ENCODE assay signal across 18 cellular contexts in the genomic region with DNA sequence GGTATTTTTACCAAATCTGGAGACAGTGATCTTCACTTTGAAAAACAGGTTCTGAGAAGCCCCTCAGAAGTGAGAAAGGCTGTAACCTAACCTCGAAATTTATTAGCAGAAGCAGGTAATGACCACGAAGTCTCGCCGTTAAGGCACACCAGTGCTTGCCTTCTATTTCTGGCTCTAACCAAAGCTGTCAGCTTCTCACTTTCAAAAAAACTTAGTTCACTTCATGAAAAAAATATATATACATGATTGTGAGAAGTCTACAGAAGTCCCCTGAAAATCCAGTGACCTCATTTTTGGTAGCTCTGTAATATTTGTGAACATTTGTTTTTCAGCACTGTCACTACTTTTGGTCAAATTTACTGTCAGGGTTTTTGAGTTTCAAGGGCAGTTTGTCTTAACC. TPM values are rescaled to one million over a fixed set of nuclear protein-coding genes. Genes with fewer than 3 reads are reported as not detected.
DNase-seq lines count a peak whose midpoint lies in the region; ATAC-seq and TF ChIP-seq lines count a peak whose summit lies in the region.
"Had no signal": no experiment of that assay in that cellular context is flagged by ENCODE, and none has a peak within 500 bp of the region (broad histone marks: within the 10 kb centered on the region; RNA-seq: fewer than 3 reads in every experiment).

No MANE protein-coding gene starts in this region.

- intact Hi-C loops in heart right ventricle (cut with DNase I) (no loop called here), cardiac septum (cut with DNase I) (loop anchor here (2.0 kb wide), 1 partner anchor 25 kb away; no protein-coding TSS in a partner anchor), adrenal gland (cut with DNase I) (no loop called here)

- TF ChIP-seq POLR2A in adrenal gland (IDR thresholded peaks at IDR 0.05) = no peak

- H3K36me3 ChIP-seq in heart right ventricle (peaks cover 0 to 26% (median 0%) of the 10 kb centered on the region in 9 donors), adrenal gland (replicated peaks in 1 of 2) (no peaks in the 10 kb centered on the region)
- H3K36me3 ChIP-seq: colonic mucosa had no signal

- no peaks in the 10 kb centered on the region for H3K36me3 Mint-ChIP-seq in stimulated activated naive B cell treated with anti-CD40 and anti-IgM and Interleukin-4, amounts not matched to agents 10 μg/mL and 1 μg/mL and 100 μg/mL, for 72 hours

- H3K4me3 ChIP-seq in heart right ventricle = no peak overlapping the region
- H3K4me3 ChIP-seq in adrenal gland = no peak overlapping the region
- H3K4me3 ChIP-seq: A549, colonic mucosa, K562, lung had no signal

- no peaks in the 10 kb centered on the region for H3K27me3 Mint-ChIP-seq in stimulated activated naive B cell treated with anti-CD40 and anti-IgM and Interleukin-4, amounts not matched to agents 10 μg/mL and 1 μg/mL and 100 μg/mL, for 72 hours

- H3K27ac ChIP-seq in heart right ventricle = peak overlapping the region; percentile 41 to 87 (median 76)
- no peak overlapping the region for H3K27ac ChIP-seq in adrenal gland
- H3K27ac ChIP-seq: colonic mucosa, parathyroid adenoma had no signal

- H3K4me3 Mint-ChIP-seq in stimulated activated naive B cell treated with anti-CD40 and anti-IgM and Interleukin-4, amounts not matched to agents 10 μg/mL and 1 μg/mL and 100 μg/mL, for 72 hours = peak overlapping the region in 1 of 2 donors; percentile 4

- TF ChIP-seq CTCF in heart right ventricle (IDR thresholded peaks at IDR 0.05) (no peak), adrenal gland (IDR thresholded peaks at IDR 0.05) (no peak)

- H3K4me1 ChIP-seq in heart right ventricle (peaks cover 15 to 48% (median 23%) of the 10 kb centered on the region in 9 donors), adrenal gland (replicated peaks in 1 of 2) (peaks cover 11% of the 10 kb centered on the region in 2 donors)
- H3K4me1 ChIP-seq: colonic mucosa, parathyroid adenoma had no signal

- H3K27me3 ChIP-seq in heart right ventricle (no peaks in the 10 kb centered on the region), adrenal gland (no peaks in the 10 kb centered on the region)
- H3K27me3 ChIP-seq: colonic mucosa had no signal

- peak overlapping the region; percentile 11 for H3K27ac Mint-ChIP-seq in stimulated activated naive B cell treated with anti-CD40 and anti-IgM and Interleukin-4, amounts not matched to agents 10 μg/mL and 1 μg/mL and 100 μg/mL, for 72 hours

- whole genome bisulfite sequencing in heart right ventricle, 2 donors = 56 to 69% methylated on average over 4 of the region's 4 CpGs
- WGBS in adrenal gland, 4 donors = 55 to 87% (median 83%) methylated on average over 4 of the region's 4 CpGs

- H3K4me1 Mint-ChIP-seq in stimulated activated naive B cell treated with anti-CD40 and anti-IgM and Interleukin-4, amounts not matched to agents 10 μg/mL and 1 μg/mL and 100 μg/mL, for 72 hours = peaks cover 33 to 44% of the 10 kb centered on the region in 2 donors

- H3K9me3 ChIP-seq in heart right ventricle = no peaks in the 10 kb centered on the region
- H3K9me3 ChIP-seq in adrenal gland (replicated peaks in 1 of 3) = no peaks in the 10 kb centered on the region
- H3K9me3 ChIP-seq: A549, colonic mucosa had no signal

- no peaks in the 10 kb centered on the region for H3K9me3 Mint-ChIP-seq in stimulated activated naive B cell treated with anti-CD40 and anti-IgM and Interleukin-4, amounts not matched to agents 10 μg/mL and 1 μg/mL and 100 μg/mL, for 72 hours

- DNase-seq in heart right ventricle = no peak
- DNase-seq in cardiac septum (ENCODE audit: low spot score) = no peak
- DNase-seq in stimulated activated naive B cell treated with anti-CD40 and anti-IgM and Interleukin-4, amounts not matched to agents 10 μg/mL and 1 μg/mL and 100 μg/mL, for 72 hours = peak; percentile 27
- no peak for DNase-seq in NOMO-1 treated with DMSO at 0.1 percent for 48 hours (lab: John Stamatoyannopoulos, UW; ENCODE audit: unreplicated experiment)
- no peak for DNase-seq in DMS53 treated with DMSO at 0.1 percent for 48 hours (lab: John Stamatoyannopoulos, UW; ENCODE audit: unreplicated experiment)
- DNase-seq in adrenal gland = no peak
- DNase-seq: activated naive CD4-positive, alpha-beta T cell; colonic mucosa; DMS79 treated with DMSO at 0.1 percent for 48 hours; foreskin melanocyte; stimulated activated CD4-positive, alpha-beta T cell treated with anti-CD3 and anti-CD28 coated beads, Interleukin-4, amount 100 ng/mL, for 24 hours; substantia nigra had no signal

- ATAC-seq in heart right ventricle (no peak), GM21576 (IDR thresholded peaks at IDR 0.05; ENCODE audit: unreplicated experiment) (peak; percentile 75), HG03196 (IDR thresholded peaks at IDR 0.05; ENCODE audit: unreplicated experiment) (peak; percentile 51)
- ATAC-seq in stimulated activated naive B cell treated with anti-CD40 and anti-IgM and Interleukin-4, amounts not matched to agents 10 μg/mL and 1 μg/mL and 100 μg/mL, for 72 hours (replicated peaks) = peak; percentile 66 to 76
- ATAC-seq: A549, K562 had no signal

RNA-seq across cellular contexts. Expression of gene AKAP13, which starts 19.1 kb away (rescaled TPM):
- 100 to 1,000 TPM; 325 to 645 (median 537) TPM for total RNA-seq in heart right ventricle
- polyA plus RNA-seq in heart right ventricle = 100 to 1,000 TPM in 1 of 2 donors, 10 to 100 TPM in 1; 89.3 to 143 TPM
- total RNA-seq in cardiac septum = 458 TPM
- 100 to 1,000 TPM in 4 of 8 donors, 10 to 100 TPM in 4; 69.3 to 144 (median 108) TPM for total RNA-seq in adrenal gland
- polyA plus RNA-seq in adrenal gland = 10 to 100 TPM; 42.7 to 83.6 (median 63.0) TPM

Comparison
In these comparisons a context has a peak if more than half of its experiments do, and no peak if none do; other contexts are left out.
1. ATAC-seq: peak in GM21576 (single experiment), HG03196 (single experiment) and stimulated activated naive B cell treated with anti-CD40 and anti-IgM and Interleukin-4, amounts not matched to agents 10 μg/mL and 1 μg/mL and 100 μg/mL, for 72 hours (2 of 2); none in heart right ventricle (0 of 8).
2. H3K27ac ChIP-seq: peak in heart right ventricle (10 of 10); none in adrenal gland (0 of 5).